1 cellular context compared by ENCODE assay signal in genomic region chr9:106918825-106919509, GRCh38.
TF ChIP-seq lines count a peak whose summit lies in the region.

No MANE protein-coding gene starts in this region.

TF ChIP-seq in GM12878, 131 proteins besides CTCF, POLR2A, EP300 and RAD21:
- peak in 1 of 2 experiments; percentile 54; a peak in 1 of 4 replicates for TF ChIP-seq IKZF2 (IDR thresholded peaks at IDR 0.05)
- TF ChIP-seq USF2 (IDR thresholded peaks at IDR 0.05; ENCODE audit: borderline replicate concordance, low read depth, low read length): no peak; the same call in 1 of the 2 replicates
- TF ChIP-seq MLLT1 (IDR thresholded peaks at IDR 0.05): peak; percentile 51; the same call in 1 of the 2 replicates
- TF ChIP-seq ASH2L (IDR thresholded peaks at IDR 0.05; ENCODE audit: borderline replicate concordance, low read depth): no peak
- TF ChIP-seq PRDM15 (CRISPR knock-in tag; IDR thresholded peaks at IDR 0.05): no peak
- TF ChIP-seq BHLHE40 (IDR thresholded peaks at IDR 0.05; ENCODE audit: borderline replicate concordance in 1 of 2, low read depth in 2 of 2, low read length in 1 of 2): no peak
- no peak for TF ChIP-seq CHD2 (IDR thresholded peaks at IDR 0.05; ENCODE audit: borderline replicate concordance, low read depth, low read length)
- no peak for TF ChIP-seq ELK1 (IDR thresholded peaks at IDR 0.05; ENCODE audit: low read depth, low read length)
- no peak for TF ChIP-seq CBX3 (IDR thresholded peaks at IDR 0.05; ENCODE audit: borderline replicate concordance, low read depth)
- 0 out of 2 replicates have a peak, but pooled peaks have one; percentile 31 for TF ChIP-seq MXI1 (IDR thresholded peaks at IDR 0.05; ENCODE audit: low read depth, low read length)
- 0 out of 2 replicates have a peak, but pooled peaks have one; percentile 38 for TF ChIP-seq HDGF (IDR thresholded peaks at IDR 0.05)
- peak; percentile 69 for TF ChIP-seq ZNF687 (IDR thresholded peaks at IDR 0.05)
- TF ChIP-seq SIX5 (IDR thresholded peaks at IDR 0.05; ENCODE audit: low read depth, low read length, severe bottlenecking): no peak
- no peak for TF ChIP-seq HDAC6 (IDR thresholded peaks at IDR 0.05; ENCODE audit: unreplicated experiment)
- TF ChIP-seq IKZF1 (conservative IDR thresholded peaks at IDR 0.05): peak; percentile 25
- 0 out of 2 replicates have a peak, but pooled peaks have one; percentile 11 for TF ChIP-seq DPF2 (IDR thresholded peaks at IDR 0.05)
- no peak for TF ChIP-seq TCF3 (IDR thresholded peaks at IDR 0.05; ENCODE audit: borderline replicate concordance, insufficient read depth, low read depth, low read length)
- no peak for TF ChIP-seq ZBTB33 (IDR thresholded peaks at IDR 0.05)
- peak; percentile 40; the same call in 1 of the 2 replicates for TF ChIP-seq RAD51 (IDR thresholded peaks at IDR 0.05)
- TF ChIP-seq MEF2B (IDR thresholded peaks at IDR 0.05; ENCODE audit: partially characterized antibody, poor library complexity, severe bottlenecking): peak; percentile 38
- peak; percentile 47; the same call in 1 of the 2 replicates for TF ChIP-seq MTA2 (IDR thresholded peaks at IDR 0.05; ENCODE audit: low read depth)
- no peak for TF ChIP-seq JUNB (IDR thresholded peaks at IDR 0.05)
- TF ChIP-seq NKRF (conservative IDR thresholded peaks at IDR 0.05): no peak
- 0 out of 2 replicates have a peak, but pooled peaks have one; percentile 53 for TF ChIP-seq RELB (IDR thresholded peaks at IDR 0.05; ENCODE audit: low read depth)
- no peak for TF ChIP-seq TBL1XR1 (IDR thresholded peaks at IDR 0.05; ENCODE audit: low read depth, low read length)
